In the genomic region with DNA sequence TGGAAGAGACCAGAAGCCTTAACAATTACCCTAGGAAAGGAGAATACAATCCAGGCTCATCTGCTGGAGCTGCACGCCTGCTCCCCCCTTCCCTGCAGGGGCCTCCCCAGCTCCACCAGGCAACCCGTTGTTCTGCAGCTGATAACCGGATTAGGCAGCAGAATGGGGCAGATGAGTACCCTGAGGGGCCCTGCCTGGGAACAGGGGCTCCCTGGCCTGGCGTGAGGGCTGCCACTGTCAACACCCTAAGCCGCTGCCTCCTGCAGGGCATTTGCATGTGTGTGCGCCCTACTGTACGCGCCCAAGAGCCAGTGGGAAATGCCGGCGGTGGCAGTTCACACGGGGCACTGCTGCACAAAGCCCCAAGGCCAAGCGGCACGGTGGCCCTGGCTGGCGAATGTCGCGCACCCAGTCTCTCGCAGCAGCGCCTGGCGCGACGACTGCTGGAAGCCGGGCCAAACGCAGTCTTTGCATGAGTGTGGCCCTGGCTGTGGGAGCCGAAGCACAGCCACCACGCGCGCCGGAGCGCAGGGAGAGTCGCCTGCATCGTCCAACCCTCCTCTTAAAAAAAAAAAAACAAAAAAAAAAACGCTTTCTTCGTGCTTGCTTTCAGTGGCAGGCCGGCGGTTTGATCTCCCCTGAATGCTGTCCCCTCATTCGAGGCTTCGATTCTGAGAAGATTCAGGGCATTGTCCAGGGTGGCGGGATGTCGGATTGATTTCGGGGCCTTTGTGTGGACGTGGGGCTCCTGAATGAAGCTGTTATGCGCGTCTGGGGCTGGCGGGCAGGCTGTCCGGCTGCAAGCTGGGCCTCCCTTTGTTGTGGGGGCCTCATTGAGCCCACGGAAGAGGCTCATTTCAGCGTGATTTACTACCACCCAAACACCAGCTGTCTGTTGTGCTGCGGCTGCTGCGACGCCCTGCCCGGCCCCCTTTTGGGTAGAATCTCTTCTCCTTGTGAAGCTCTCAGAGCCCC, we compare ENCODE assay signal across 12 cellular contexts.
A peak's percentile ranks its signal among the peaks of the same experiment; 100 is the strongest.
DNase-seq lines count a peak whose midpoint lies in the region; ATAC-seq, FAIRE-seq and TF ChIP-seq lines count a peak whose summit lies in the region.
"Had no signal": no experiment of that assay in that cellular context is flagged by ENCODE, and none has a peak within 500 bp of the region (broad histone marks: within the 10 kb centered on the region; RNA-seq: fewer than 3 reads in every experiment).

No MANE protein-coding gene starts in this region.

- H3K36me3 ChIP-seq in GM23338 (ENCODE audit: insufficient read depth) (no peaks in the 10 kb centered on the region), psoas muscle (ENCODE audit: insufficient read depth in 1 of 2, low read depth in 1 of 2) (no peaks in the 10 kb centered on the region), stomach (no peaks in the 10 kb centered on the region)

- ATAC-seq in GM23338 (peak; percentile 87), SK-N-SH treated with all-trans-retinoic acid at 6 μM for 48 hours (peak; percentile 16; the same call in 1 of the 3 replicates), psoas muscle (peak; percentile 81 to 90 (median 89))
- no peak for ATAC-seq in activated T-helper 17 cell treated with anti-CD3 and anti-CD28 coated beads, Interleukin-2, amount 50 U/mL, for 72 hours (replicated peaks)

- FAIRE-seq in GM12891 (lab: Jason Lieb, UNC): no peak

- H3K4me1 ChIP-seq in GM23338 (ENCODE audit: insufficient read depth): peaks cover 25% of the 10 kb centered on the region
- peaks cover 45% of the 10 kb centered on the region for H3K4me1 ChIP-seq in psoas muscle
- peaks cover 15 to 59% (median 37%) of the 10 kb centered on the region in 4 donors for H3K4me1 ChIP-seq in stomach

- intact Hi-C loops in psoas muscle (cut with DNase I) (loop anchor here in 1 of 2 donors (5.0 kb wide), 1 partner anchor 62 kb away; a partner anchor contains a TSS), stomach (cut with DNase I; ENCODE audit: low total_unique reads) (no loop called here)

- H3K36me3 Mint-ChIP-seq in GM23338 (ENCODE audit: low read depth): no peaks in the 10 kb centered on the region
- no peaks in the 10 kb centered on the region for H3K36me3 Mint-ChIP-seq in activated T-helper 17 cell treated with anti-CD3 and anti-CD28 coated beads, Interleukin-2, amount 50 U/mL, for 72 hours (ENCODE audit: low read depth)

- TF ChIP-seq CTCF in GM23338 (conservative IDR thresholded peaks at IDR 0.05; ENCODE audit: low read depth in 2 of 2): peak in 1 of 2 experiments; percentile 12; a peak in 1 of 4 replicates
- peak; percentile 29 for TF ChIP-seq CTCF in psoas muscle (IDR thresholded peaks at IDR 0.05)
- TF ChIP-seq CTCF in stomach (IDR thresholded peaks at IDR 0.05): no peak

- H3K4me2 ChIP-seq in GM23338: peak overlapping the region; percentile 73

- H3K27me3 ChIP-seq in GM23338 (ENCODE audit: insufficient read depth) (no peaks in the 10 kb centered on the region), psoas muscle (ENCODE audit: insufficient read depth in 3 of 3, low read length in 2 of 3) (no peaks in the 10 kb centered on the region), stomach (no peaks in the 10 kb centered on the region)

- no peaks in the 10 kb centered on the region for H3K9me3 Mint-ChIP-seq in GM23338
- H3K9me3 Mint-ChIP-seq in activated T-helper 17 cell treated with anti-CD3 and anti-CD28 coated beads, Interleukin-2, amount 50 U/mL, for 72 hours: peaks cover 4% of the 10 kb centered on the region
- H3K9me3 Mint-ChIP-seq: CD4-positive, alpha-beta T cell had no signal

- TF ChIP-seq EP300 in stomach (IDR thresholded peaks at IDR 0.05): no peak

- TF ChIP-seq POLR2A in stomach (IDR thresholded peaks at IDR 0.05) (no peak), GM12891 (IDR thresholded peaks at IDR 0.05; ENCODE audit: low read depth, low read length) (no peak)

- peaks cover 6% of the 10 kb centered on the region for H3K27me3 Mint-ChIP-seq in GM23338 (ENCODE audit: insufficient read depth, low read depth, poor library complexity)
- peaks cover 4% of the 10 kb centered on the region for H3K27me3 Mint-ChIP-seq in activated T-helper 17 cell treated with anti-CD3 and anti-CD28 coated beads, Interleukin-2, amount 50 U/mL, for 72 hours
- H3K27me3 Mint-ChIP-seq: CD4-positive, alpha-beta T cell had no signal

- WGBS in psoas muscle, 3 donors: 28 to 38% (median 30%) methylated on average over 51 of the region's 51 CpGs
- WGBS in stomach, 5 donors: 70 to 87% (median 79%) methylated on average over 42 to 51 of the region's 51 CpGs

- H3K9me2 ChIP-seq in GM23338 (ENCODE audit: insufficient read depth): no peaks in the 10 kb centered on the region

- H3K27ac ChIP-seq in GM23338 (ENCODE audit: low read depth): no peak overlapping the region
- peak overlapping the region; percentile 56 for H3K27ac ChIP-seq in psoas muscle
- peak overlapping the region in 1 of 5 donors; percentile 72 for H3K27ac ChIP-seq in stomach

- peak; percentile 67 for DNase-seq in GM23338 (ENCODE audit: low spot score)
- DNase-seq in hypothalamus (lab: John Stamatoyannopoulos, UW): peak in 37 of 51 donors; percentile 9 to 64 (median 36)
- peak; percentile 53 to 82 for DNase-seq in psoas muscle
- no peak for DNase-seq in stomach
- DNase-seq in GM12891 (ENCODE audit: insufficient read length, low spot score): no peak
- no peak for DNase-seq in activated naive CD4-positive, alpha-beta T cell treated with anti-CD3 and anti-CD28 coated beads, Interleukin-2, amount 50 U/mL, for 16 hours
- DNase-seq: activated CD4-positive, alpha-beta T cell treated with anti-CD3 and anti-CD28 coated beads, Interleukin-2, amount 50 U/mL, for 1 hour; CD4-positive, alpha-beta T cell; NCI-H1048; SHP77 had no signal

- peaks cover 32% of the 10 kb centered on the region for H3K4me1 Mint-ChIP-seq in GM23338
- H3K4me1 Mint-ChIP-seq in activated T-helper 17 cell treated with anti-CD3 and anti-CD28 coated beads, Interleukin-2, amount 50 U/mL, for 72 hours: no peaks in the 10 kb centered on the region

- no peaks in the 10 kb centered on the region for H3K79me2 ChIP-seq in GM23338 (replicated peaks; ENCODE audit: insufficient read depth)

- H3F3A ChIP-seq in GM23338 (replicated peaks; ENCODE audit: low read depth): no peaks in the 10 kb centered on the region

- H3K9me3 ChIP-seq in psoas muscle: no peaks in the 10 kb centered on the region
- no peaks in the 10 kb centered on the region for H3K9me3 ChIP-seq in stomach

- H3K4me3 Mint-ChIP-seq in GM23338: peak overlapping the region; percentile 60
- H3K4me3 Mint-ChIP-seq in activated T-helper 17 cell treated with anti-CD3 and anti-CD28 coated beads, Interleukin-2, amount 50 U/mL, for 72 hours: no peak overlapping the region
- H3K4me3 Mint-ChIP-seq: CD4-positive, alpha-beta T cell had no signal

- H2AFZ ChIP-seq in GM23338: peak overlapping the region; percentile 92

- H4K20me1 ChIP-seq in GM23338 (replicated peaks; ENCODE audit: insufficient read depth): no peaks in the 10 kb centered on the region

- H3K27ac Mint-ChIP-seq in GM23338: no peak overlapping the region
- H3K27ac Mint-ChIP-seq in activated T-helper 17 cell treated with anti-CD3 and anti-CD28 coated beads, Interleukin-2, amount 50 U/mL, for 72 hours: no peak overlapping the region
- H3K27ac Mint-ChIP-seq: CD4-positive, alpha-beta T cell had no signal

- H3K4me3 ChIP-seq in GM23338: peak overlapping the region; percentile 50
- peak overlapping the region; percentile 58 for H3K4me3 ChIP-seq in psoas muscle
- no peak overlapping the region for H3K4me3 ChIP-seq in stomach

TF ChIP-seq in GM23338, 12 proteins besides CTCF, POLR2A, EP300 and RAD21:
- no peak for TF ChIP-seq POLR2AphosphoS5 (IDR thresholded peaks at IDR 0.05; ENCODE audit: low read depth)

TF ChIP-seq in SK-N-SH treated with all-trans-retinoic acid at 6 μM for 48 hours, 23 proteins besides CTCF, POLR2A, EP300 and RAD21 (continues in another document):
- TF ChIP-seq, protein P1, sequence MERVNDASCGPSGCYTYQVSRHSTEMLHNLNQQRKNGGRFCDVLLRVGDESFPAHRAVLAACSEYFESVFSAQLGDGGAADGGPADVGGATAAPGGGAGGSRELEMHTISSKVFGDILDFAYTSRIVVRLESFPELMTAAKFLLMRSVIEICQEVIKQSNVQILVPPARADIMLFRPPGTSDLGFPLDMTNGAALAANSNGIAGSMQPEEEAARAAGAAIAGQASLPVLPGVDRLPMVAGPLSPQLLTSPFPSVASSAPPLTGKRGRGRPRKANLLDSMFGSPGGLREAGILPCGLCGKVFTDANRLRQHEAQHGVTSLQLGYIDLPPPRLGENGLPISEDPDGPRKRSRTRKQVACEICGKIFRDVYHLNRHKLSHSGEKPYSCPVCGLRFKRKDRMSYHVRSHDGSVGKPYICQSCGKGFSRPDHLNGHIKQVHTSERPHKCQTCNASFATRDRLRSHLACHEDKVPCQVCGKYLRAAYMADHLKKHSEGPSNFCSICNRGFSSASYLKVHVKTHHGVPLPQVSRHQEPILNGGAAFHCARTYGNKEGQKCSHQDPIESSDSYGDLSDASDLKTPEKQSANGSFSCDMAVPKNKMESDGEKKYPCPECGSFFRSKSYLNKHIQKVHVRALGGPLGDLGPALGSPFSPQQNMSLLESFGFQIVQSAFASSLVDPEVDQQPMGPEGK (CRISPR knock-in tag; IDR thresholded peaks at IDR 0.05; ENCODE audit: borderline replicate concordance): no peak

TF ChIP-seq in GM12891, 5 proteins besides CTCF, POLR2A, EP300 and RAD21:
- TF ChIP-seq TAF1 (IDR thresholded peaks at IDR 0.05; ENCODE audit: low read depth, low read length): no peak
- no peak for TF ChIP-seq POU2F2 (IDR thresholded peaks at IDR 0.05; ENCODE audit: low read depth, low read length)
- TF ChIP-seq SPI1 (IDR thresholded peaks at IDR 0.05; ENCODE audit: low read depth, low read length): no peak
- no peak for TF ChIP-seq POLR2AphosphoS5 (IDR thresholded peaks at IDR 0.05; ENCODE audit: low read depth, low read length)
- no peak for TF ChIP-seq PAX5 (IDR thresholded peaks at IDR 0.05; ENCODE audit: insufficient read depth, low read length, severe bottlenecking)

Comparison
In these comparisons a context has a peak if more than half of its experiments do, and no peak if none do; other contexts are left out.
1. DNase-seq: peak in GM23338 (single experiment), hypothalamus (37 of 51) and psoas muscle (2 of 2); none in stomach (single experiment), GM12891 (single experiment) and activated naive CD4-positive, alpha-beta T cell treated with anti-CD3 and anti-CD28 coated beads, Interleukin-2, amount 50 U/mL, for 16 hours (single experiment).
2. H3K4me3 ChIP-seq: peak in GM23338 (single experiment) and psoas muscle (single experiment); none in stomach (0 of 4).